21 cellular contexts compared by ENCODE assay signal in genomic region chr5:159403906-159404641, GRCh38.
A peak's percentile ranks its signal among the peaks of the same experiment; 100 is the strongest.
DNase-seq lines count a peak whose midpoint lies in the region; ATAC-seq, FAIRE-seq and TF ChIP-seq lines count a peak whose summit lies in the region.
"Had no signal": no experiment of that assay in that cellular context is flagged by ENCODE, and none has a peak within 500 bp of the region (broad histone marks: within the 10 kb centered on the region; RNA-seq: fewer than 3 reads in every experiment).

No MANE protein-coding gene starts in this region.

- H3K4me3 ChIP-seq in tibial artery = no peak overlapping the region
- H3K4me3 ChIP-seq: coronary artery, lower lobe of right lung, upper lobe of right lung had no signal

- H3K27me3 ChIP-seq in tibial artery = peaks cover 0 to 3% of the 10 kb centered on the region in 2 donors
- H3K27me3 ChIP-seq: upper lobe of right lung had no signal

- H3K27ac ChIP-seq in VCaP (peak overlapping the region; percentile 47), tibial artery (no peak overlapping the region)
- H3K27ac ChIP-seq: 22Rv1, coronary artery, lower lobe of right lung, upper lobe of right lung had no signal

- H3K36me3 ChIP-seq in tibial artery = no peaks in the 10 kb centered on the region
- H3K36me3 ChIP-seq: lower lobe of right lung, upper lobe of right lung had no signal

- no peaks in the 10 kb centered on the region for H3K9me3 ChIP-seq in tibial artery
- H3K9me3 ChIP-seq: lower lobe of right lung, upper lobe of right lung had no signal

- no peak for ATAC-seq in GM18858 (IDR thresholded peaks at IDR 0.05; ENCODE audit: unreplicated experiment)
- ATAC-seq: lower lobe of right lung; naive thymus-derived CD4-positive, alpha-beta T cell; stimulated activated memory B cell treated with anti-CD40 and anti-IgM and Interleukin-4, amounts not matched to agents 10 μg/mL and 1 μg/mL and 100 μg/mL, for 72 hours; upper lobe of right lung had no signal

- TF ChIP-seq CTCF in VCaP (conservative IDR thresholded peaks at IDR 0.05) = no peak
- no peak for TF ChIP-seq CTCF in tibial artery (IDR thresholded peaks at IDR 0.05)

- no peak for FAIRE-seq in GM19239 (lab: Jason Lieb, UNC)
- FAIRE-seq: endothelial cell of umbilical vein had no signal

- intact Hi-C loops in tibial artery (cut with DNase I; ENCODE audit: low total_unique reads) = no loop called here

- peak; percentile 5 for DNase-seq in NCI-H1694 (lab: John Stamatoyannopoulos, UW)
- no peak for DNase-seq in NCI-H1694 treated with DMSO at 0.1 percent for 48 hours (lab: John Stamatoyannopoulos, UW)
- DNase-seq in NCI-H1436 treated with DMSO at 0.1 percent for 48 hours (lab: John Stamatoyannopoulos, UW) = peak; percentile 52
- DNase-seq in pons (ENCODE audit: low spot score) = peak; percentile 4
- no peak for DNase-seq in tibial artery
- no peak for DNase-seq in GM19239 (ENCODE audit: insufficient read length, low spot score)
- DNase-seq: activated CD4-positive, alpha-beta T cell treated with anti-CD3 and anti-CD28 coated beads, Interleukin-2, amount 10 ng/mL, durations not matched to agents 24 days and 14 days; activated CD8-positive, alpha-beta memory T cell treated with anti-CD3 and anti-CD28 coated beads, Interleukin-2, amount 50 U/mL, for 48 hours; activated gamma-delta T cell treated with Interleukin-2 at 50 U/mL for 16 hours; CD4-positive, CD25-positive, alpha-beta regulatory T cell; Karpas-422; lower lobe of right lung; naive thymus-derived CD4-positive, alpha-beta T cell; OCI-M1; upper lobe of right lung had no signal

- H3K4me1 ChIP-seq in tibial artery = peaks cover 0 to 18% (median 11%) of the 10 kb centered on the region in 4 donors
- H3K4me1 ChIP-seq: lower lobe of right lung, upper lobe of right lung had no signal

Comparison
In these comparisons a context has a peak if more than half of its experiments do, and no peak if none do; other contexts are left out.
1. DNase-seq: peak in NCI-H1694 (single experiment), NCI-H1436 treated with DMSO at 0.1 percent for 48 hours (single experiment) and pons (single experiment); none in NCI-H1694 treated with DMSO at 0.1 percent for 48 hours (single experiment), tibial artery (0 of 2) and GM19239 (single experiment).